ENCODE assay signal across 8 cellular contexts in genomic region chr19:56139847-56140582, GRCh38. TPM values are rescaled to one million over a fixed set of nuclear protein-coding genes. Genes with fewer than 3 reads are reported as not detected.
DNase-seq lines count a peak whose midpoint lies in the region; ATAC-seq, FAIRE-seq and TF ChIP-seq lines count a peak whose summit lies in the region.

No MANE protein-coding gene starts in this region.

- no peak for FAIRE-seq in keratinocyte (lab: Jason Lieb, UNC)

- H3K27ac ChIP-seq in right atrium auricular region (peak overlapping the region; percentile 84 to 90), keratinocyte (ENCODE audit: control insufficient read depth, insufficient read depth, low read length) (peak overlapping the region; percentile 80), substantia nigra (ENCODE audit: low read depth, low read length, poor library complexity, severe bottlenecking) (peak overlapping the region; percentile 89)

- peak overlapping the region; percentile 89 for H3K4me2 ChIP-seq in keratinocyte (ENCODE audit: control insufficient read depth, extremely low read depth, insufficient read depth, low read depth, low read length)

- H3K36me3 Mint-ChIP-seq in activated T-helper 17 cell treated with anti-CD3 and anti-CD28 coated beads, Interleukin-2, amount 50 U/mL, for 72 hours (ENCODE audit: low read depth), result peaks cover 5% of the 10 kb centered on the region

- H3K4me3 ChIP-seq in right atrium auricular region (peak overlapping the region; percentile 61 to 65), keratinocyte (ENCODE audit: control insufficient read depth in 2 of 3, extremely low read depth in 1 of 3, insufficient read depth in 2 of 3, low read depth in 1 of 3, low read length in 3 of 3) (peak overlapping the region; percentile 59 to 86 (median 79))

- no peaks in the 10 kb centered on the region for H4K20me1 ChIP-seq in keratinocyte (ENCODE audit: control insufficient read depth, extremely low read depth, insufficient read depth, low read length)

- intact Hi-C loops in Right ventricle myocardium inferior (cut with DNase I), result loop anchor here (10.0 kb wide), 1 partner anchor 175 kb away; the partner anchor contains the start of gene ZSCAN5A

- TF ChIP-seq CTCF in right atrium auricular region (IDR thresholded peaks at IDR 0.05) (no peak), keratinocyte (optimal IDR thresholded peaks at IDR 0.05 in 1 of 3, IDR thresholded peaks at IDR 0.05 in 1 of 3, conservative IDR thresholded peaks at IDR 0.05 in 1 of 3; ENCODE audit: extremely low read depth in 1 of 3, insufficient read depth in 2 of 3, low read length in 3 of 3) (no peak)

- H3K4me1 Mint-ChIP-seq in activated T-helper 17 cell treated with anti-CD3 and anti-CD28 coated beads, Interleukin-2, amount 50 U/mL, for 72 hours, result peaks cover 21% of the 10 kb centered on the region

- peak overlapping the region; percentile 77 for H3K9ac ChIP-seq in keratinocyte (ENCODE audit: control insufficient read depth, extremely low read depth, insufficient read depth, low read length)

- H3K9me3 Mint-ChIP-seq in activated T-helper 17 cell treated with anti-CD3 and anti-CD28 coated beads, Interleukin-2, amount 50 U/mL, for 72 hours, result no peaks in the 10 kb centered on the region

- no peaks in the 10 kb centered on the region for H3K9me3 ChIP-seq in right atrium auricular region
- no peaks in the 10 kb centered on the region for H3K9me3 ChIP-seq in keratinocyte (ENCODE audit: control insufficient read depth, low read depth, low read length)

- no peaks in the 10 kb centered on the region for H3K9me1 ChIP-seq in keratinocyte (ENCODE audit: control insufficient read depth, extremely low read depth, insufficient read depth, low read length)

- H3K27ac Mint-ChIP-seq in activated T-helper 17 cell treated with anti-CD3 and anti-CD28 coated beads, Interleukin-2, amount 50 U/mL, for 72 hours, result peak overlapping the region; percentile 98

- H3K36me3 ChIP-seq in right atrium auricular region, result no peaks in the 10 kb centered on the region
- peaks cover 3 to 6% of the 10 kb centered on the region in 2 experiments for H3K36me3 ChIP-seq in keratinocyte (ENCODE audit: control insufficient read depth in 2 of 2, extremely low read depth in 1 of 2, insufficient read depth in 2 of 2, low read length in 2 of 2)

- ATAC-seq in Right ventricle myocardium inferior, result no peak
- no peak for ATAC-seq in activated T-helper 17 cell treated with anti-CD3 and anti-CD28 coated beads, Interleukin-2, amount 50 U/mL, for 72 hours (replicated peaks)

- DNase-seq in right atrium auricular region (ENCODE audit: low spot score) (no peak), Right ventricle myocardium inferior (ENCODE audit: missing footprints) (no peak), keratinocyte (ENCODE audit: low read depth, low spot score) (no peak), substantia nigra (lab: John Stamatoyannopoulos, UW) (peak in 1 of 49 donors; percentile 55), activated gamma-delta T cell (lab: John Stamatoyannopoulos, UW) (no peak), SKM-1 treated with dmso at 0.1 percent for 144 hours (lab: John Stamatoyannopoulos, UW; ENCODE audit: unreplicated experiment) (no peak), NCI-H2107 treated with DMSO at 0.1 percent for 48 hours (lab: John Stamatoyannopoulos, UW; ENCODE audit: unreplicated experiment) (no peak)

- H3K4me3 Mint-ChIP-seq in activated T-helper 17 cell treated with anti-CD3 and anti-CD28 coated beads, Interleukin-2, amount 50 U/mL, for 72 hours, result peak overlapping the region; percentile 98

- H3K4me1 ChIP-seq in right atrium auricular region, result peaks cover 0 to 26% of the 10 kb centered on the region in 2 donors
- H3K4me1 ChIP-seq in keratinocyte (ENCODE audit: control insufficient read depth, extremely low read depth, insufficient read depth, low read length), result peaks cover 15% of the 10 kb centered on the region

- H2AFZ ChIP-seq in keratinocyte (ENCODE audit: control insufficient read depth, low read length), result peak overlapping the region; percentile 88

- H3K27me3 ChIP-seq in right atrium auricular region (no peaks in the 10 kb centered on the region), keratinocyte (ENCODE audit: control insufficient read depth, extremely low read depth, insufficient read depth, low read length) (no peaks in the 10 kb centered on the region)

- H3K79me2 ChIP-seq in keratinocyte (ENCODE audit: control insufficient read depth, insufficient read depth, low read length), result peaks cover 27% of the 10 kb centered on the region

- H3K27me3 Mint-ChIP-seq in activated T-helper 17 cell treated with anti-CD3 and anti-CD28 coated beads, Interleukin-2, amount 50 U/mL, for 72 hours, result no peaks in the 10 kb centered on the region

- dilution Hi-C loops in keratinocyte (cut with MboI; ENCODE audit: extremely low pct_ligation_motif_present, low sequenced_read_pairs), result no loop called here

RNA-seq across cellular contexts. Expression of gene ZNF444, which starts 1.1 kb away (rescaled TPM):
- total RNA-seq in right atrium auricular region (10 to 100 TPM; 26.1 to 30.9 TPM), Right ventricle myocardium inferior (29.1 TPM)
- 10 to 100 TPM; 22.8 to 29.2 TPM for total RNA-seq in activated T-helper 17 cell treated with anti-CD3 and anti-CD28 coated beads, Interleukin-2, amount 50 U/mL, for 72 hours
- 7.4 to 10.8 TPM (median 9.1 TPM) in 3 replicates for polyA plus RNA-seq in keratinocyte
- polyA plus RNA-seq in keratinocyte (2011; ENCODE audit: low read depth), result 1.4 TPM
- polyA plus RNA-seq in keratinocyte (2011; cell fraction: cytosol; rRNA removed), result 4.0 and 11.5 TPM in 2 replicates
- 11.9 and 15.7 TPM in 2 replicates for polyA plus RNA-seq in keratinocyte (2011; cell fraction: nucleus; rRNA removed)
- 6.4 and 12.7 TPM in 2 replicates for polyA plus RNA-seq in keratinocyte (2012; ENCODE audit: low replicate concordance)
- polyA minus RNA-seq in keratinocyte, result 4.5 to 8.2 TPM (median 4.8 TPM) in 3 replicates
- polyA minus RNA-seq in keratinocyte (2011; cell fraction: cytosol; rRNA and poly(A)+ RNA removed), result 14.0 TPM
- 4.7 and 6.6 TPM in 2 replicates for polyA minus RNA-seq in keratinocyte (2011; cell fraction: nucleus; rRNA and poly(A)+ RNA removed)

RNA-seq across cellular contexts. Expression of gene ZNF787, which starts 18.9 kb away (rescaled TPM):
- total RNA-seq in right atrium auricular region (10 to 100 TPM in 1 of 2 donors, 1 to 10 TPM in 1; 6.0 to 11.8 TPM), Right ventricle myocardium inferior (35.3 TPM)
- total RNA-seq in activated T-helper 17 cell treated with anti-CD3 and anti-CD28 coated beads, Interleukin-2, amount 50 U/mL, for 72 hours, result 10 to 100 TPM; 27.8 to 33.2 TPM
- 4.0 to 10.7 TPM (median 5.6 TPM) in 3 replicates for polyA plus RNA-seq in keratinocyte
- 2.9 TPM for polyA plus RNA-seq in keratinocyte (2011; ENCODE audit: low read depth)
- 3.7 and 13.4 TPM in 2 replicates for polyA plus RNA-seq in keratinocyte (2011; cell fraction: cytosol; rRNA removed)
- polyA plus RNA-seq in keratinocyte (2011; cell fraction: nucleus; rRNA removed), result 4.3 and 8.7 TPM in 2 replicates
- polyA plus RNA-seq in keratinocyte (2012; ENCODE audit: low replicate concordance), result 5.8 and 21.8 TPM in 2 replicates
- 2.9 to 6.1 TPM (median 4.0 TPM) in 3 replicates for polyA minus RNA-seq in keratinocyte
- 37.2 TPM for polyA minus RNA-seq in keratinocyte (2011; cell fraction: cytosol; rRNA and poly(A)+ RNA removed)
- 5.2 and 8.5 TPM in 2 replicates for polyA minus RNA-seq in keratinocyte (2011; cell fraction: nucleus; rRNA and poly(A)+ RNA removed)

RNA-seq across cellular contexts. Expression of gene GALP, which starts 35.8 kb away (rescaled TPM):
- not detected for total RNA-seq in right atrium auricular region
- total RNA-seq in Right ventricle myocardium inferior, result not detected
- total RNA-seq in activated T-helper 17 cell treated with anti-CD3 and anti-CD28 coated beads, Interleukin-2, amount 50 U/mL, for 72 hours, result not detected
- not detected in 3 replicates for polyA plus RNA-seq in keratinocyte
- not detected for polyA plus RNA-seq in keratinocyte (2011; ENCODE audit: low read depth)
- polyA plus RNA-seq in keratinocyte (2011; cell fraction: cytosol; rRNA removed), result not detected in 2 replicates
- polyA plus RNA-seq in keratinocyte (2011; cell fraction: nucleus; rRNA removed), result not detected in 2 replicates
- polyA plus RNA-seq in keratinocyte (2012; ENCODE audit: low replicate concordance), result not detected in 2 replicates
- polyA minus RNA-seq in keratinocyte, result not detected in 3 replicates
- polyA minus RNA-seq in keratinocyte (2011; cell fraction: cytosol; rRNA and poly(A)+ RNA removed), result not detected
- polyA minus RNA-seq in keratinocyte (2011; cell fraction: nucleus; rRNA and poly(A)+ RNA removed), result not detected in 2 replicates

RNA-seq across cellular contexts. Expression of gene ZSCAN5B, which starts 57.6 kb away (rescaled TPM):
- total RNA-seq in right atrium auricular region (not detected), Right ventricle myocardium inferior (not detected)
- under 1 TPM in 1 of 2 donors, not detected in 1; 0.24 TPM for total RNA-seq in activated T-helper 17 cell treated with anti-CD3 and anti-CD28 coated beads, Interleukin-2, amount 50 U/mL, for 72 hours
- 0.05 TPM in 1 of 3 replicates, not detected in the others for polyA plus RNA-seq in keratinocyte
- not detected for polyA plus RNA-seq in keratinocyte (2011; ENCODE audit: low read depth)
- 0.04 TPM in 1 of 2 replicates, not detected in the other for polyA plus RNA-seq in keratinocyte (2011; cell fraction: cytosol; rRNA removed)
- not detected in 2 replicates for polyA plus RNA-seq in keratinocyte (2011; cell fraction: nucleus; rRNA removed)
- polyA plus RNA-seq in keratinocyte (2012; ENCODE audit: low replicate concordance), result not detected in 2 replicates
- not detected in 3 replicates for polyA minus RNA-seq in keratinocyte
- polyA minus RNA-seq in keratinocyte (2011; cell fraction: cytosol; rRNA and poly(A)+ RNA removed), result not detected
- polyA minus RNA-seq in keratinocyte (2011; cell fraction: nucleus; rRNA and poly(A)+ RNA removed), result not detected in 2 replicates
